13 cellular contexts compared by ENCODE assay signal in the genomic region with DNA sequence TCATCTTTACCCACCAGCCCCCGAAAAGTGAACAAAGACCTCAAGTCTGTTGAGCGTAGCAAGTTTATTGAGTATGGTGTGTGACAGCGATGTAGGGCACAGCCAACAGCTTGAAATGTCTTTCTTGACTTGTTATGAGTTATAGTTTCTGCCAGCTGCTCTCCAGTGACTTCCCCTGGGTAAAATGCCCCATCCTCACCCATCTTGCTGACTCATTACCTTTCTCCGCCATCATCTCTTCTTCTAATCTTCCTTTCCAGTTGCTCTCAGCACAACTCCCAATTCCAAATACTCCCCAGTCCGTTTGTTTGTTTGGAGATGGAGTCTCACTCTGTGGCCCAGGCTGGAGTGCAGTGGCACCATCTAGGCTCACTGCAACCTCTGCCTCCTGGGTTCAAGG. TPM values are rescaled to one million over a fixed set of nuclear protein-coding genes. Genes with fewer than 3 reads are reported as not detected.
A peak's percentile ranks its signal among the peaks of the same experiment; 100 is the strongest.
DNase-seq lines count a peak whose midpoint lies in the region; ATAC-seq, FAIRE-seq and TF ChIP-seq lines count a peak whose summit lies in the region.
"Not testable (repeated sequence)": the region's sequence is repeated elsewhere in the genome, so short reads cannot be mapped to it uniquely, and the experiment has no call there.
"Had no signal": no experiment of that assay in that cellular context is flagged by ENCODE, and none has a peak within 500 bp of the region (broad histone marks: within the 10 kb centered on the region; RNA-seq: fewer than 3 reads in every experiment).

No MANE protein-coding gene starts in this region.

- H3K36me3 Mint-ChIP-seq in activated CD4-positive, alpha-beta T cell treated with anti-CD3 and anti-CD28 coated beads, Interleukin-2, amount 10 ng/mL, durations not matched to agents 7 days and 5 days (ENCODE audit: low read depth); activated T-cell treated with anti-CD3 and anti-CD28 coated beads, Interleukin-2, amount 50 U/mL, for 24 hours (ENCODE audit: low read depth); activated naive CD4-positive, alpha-beta T cell treated with anti-CD3 and anti-CD28 coated beads, Interleukin-2, amount 50 U/mL, for 24 hours; immature natural killer cell; progenitor cell of endocrine pancreas (ENCODE audit: insufficient read depth): not testable (repeated sequence)

- not testable (repeated sequence) for TF ChIP-seq EP300 in A549 (IDR thresholded peaks at IDR 0.05)

- WGBS in A549 (ENCODE audit: missing lambda C conversion rate) = 89% methylated on average over 5 of the region's 5 CpGs

- FAIRE-seq in A549 (lab: Jason Lieb, UNC) = peak; percentile 98

- POLR2A ChIA-PET in A549 (lab: Yijun Ruan, JAX) = not testable (repeated sequence)
- POLR2A ChIA-PET in activated CD4-positive, alpha-beta T cell treated with anti-CD3 and anti-CD28 coated beads, Interleukin-2, amount 10 ng/mL, durations not matched to agents 7 days and 5 days (lab: Charles Lee) = interaction anchor here (0.7 kb wide), 1 partner anchor 96 kb away, joined by 3 read pairs; no protein-coding TSS in a partner anchor

- H3K4me1 Mint-ChIP-seq in activated CD4-positive, alpha-beta T cell treated with anti-CD3 and anti-CD28 coated beads, Interleukin-2, amount 10 ng/mL, durations not matched to agents 7 days and 5 days = peaks cover 18% of the 10 kb centered on the region
- peaks cover 14% of the 10 kb centered on the region for H3K4me1 Mint-ChIP-seq in activated T-cell treated with anti-CD3 and anti-CD28 coated beads, Interleukin-2, amount 50 U/mL, for 24 hours (ENCODE audit: low read depth)
- peaks cover 14% of the 10 kb centered on the region for H3K4me1 Mint-ChIP-seq in activated naive CD4-positive, alpha-beta T cell treated with anti-CD3 and anti-CD28 coated beads, Interleukin-2, amount 50 U/mL, for 24 hours
- peaks cover 14 to 17% of the 10 kb centered on the region in 2 donors for H3K4me1 Mint-ChIP-seq in immature natural killer cell
- H3K4me1 Mint-ChIP-seq in progenitor cell of endocrine pancreas (ENCODE audit: low read depth) = not testable (repeated sequence)

- not testable (repeated sequence) for H3K9me3 ChIP-seq in A549

- not testable (repeated sequence) for DNase-seq in A549 (ENCODE audit: low read depth in 1 of 2, low spot score in 1 of 2); activated CD4-positive, alpha-beta T cell treated with anti-CD3 and anti-CD28 coated beads, Interleukin-2, amount 10 ng/mL, durations not matched to agents 7 days and 5 days; activated T-cell treated with anti-CD3 and anti-CD28 coated beads, Interleukin-2, amount 50 U/mL, for 24 hours; immature natural killer cell; progenitor cell of endocrine pancreas (ENCODE audit: low spot score, unreplicated experiment)

- not testable (repeated sequence) for ATAC-seq in A549

- H3K4me1 ChIP-seq in A549 = peaks cover 38% of the 10 kb centered on the region

- H3K27ac ChIP-seq in A549 = peak overlapping the region in 1 of 2 experiments; percentile 6; a peak in 1 of 6 replicates

- not testable (repeated sequence) for TF ChIP-seq CTCF in A549 (IDR thresholded peaks at IDR 0.05); progenitor cell of endocrine pancreas (IDR thresholded peaks at IDR 0.05; ENCODE audit: unreplicated experiment)

- H3K27ac Mint-ChIP-seq in activated CD4-positive, alpha-beta T cell treated with anti-CD3 and anti-CD28 coated beads, Interleukin-2, amount 10 ng/mL, durations not matched to agents 7 days and 5 days = peak overlapping the region; percentile 63
- peak overlapping the region; percentile 3 for H3K27ac Mint-ChIP-seq in activated T-cell treated with anti-CD3 and anti-CD28 coated beads, Interleukin-2, amount 50 U/mL, for 24 hours
- not testable (repeated sequence) for H3K27ac Mint-ChIP-seq in activated naive CD4-positive, alpha-beta T cell treated with anti-CD3 and anti-CD28 coated beads, Interleukin-2, amount 50 U/mL, for 24 hours
- H3K27ac Mint-ChIP-seq in immature natural killer cell = peak overlapping the region in 1 of 6 donors; percentile 51
- H3K27ac Mint-ChIP-seq in progenitor cell of endocrine pancreas = peak overlapping the region; percentile 43

- H3K9me3 Mint-ChIP-seq in activated CD4-positive, alpha-beta T cell treated with anti-CD3 and anti-CD28 coated beads, Interleukin-2, amount 10 ng/mL, durations not matched to agents 7 days and 5 days; activated T-cell treated with anti-CD3 and anti-CD28 coated beads, Interleukin-2, amount 50 U/mL, for 24 hours; activated naive CD4-positive, alpha-beta T cell treated with anti-CD3 and anti-CD28 coated beads, Interleukin-2, amount 50 U/mL, for 24 hours; immature natural killer cell; progenitor cell of endocrine pancreas (ENCODE audit: low read depth): not testable (repeated sequence)

- not testable (repeated sequence) for TF ChIP-seq POLR2A in A549 (IDR thresholded peaks at IDR 0.05; ENCODE audit: low read length)

- not testable (repeated sequence) for H3K4me3 Mint-ChIP-seq in activated CD4-positive, alpha-beta T cell treated with anti-CD3 and anti-CD28 coated beads, Interleukin-2, amount 10 ng/mL, durations not matched to agents 7 days and 5 days; activated T-cell treated with anti-CD3 and anti-CD28 coated beads, Interleukin-2, amount 50 U/mL, for 24 hours; progenitor cell of endocrine pancreas (ENCODE audit: low read depth)
- peak overlapping the region; percentile 49 for H3K4me3 Mint-ChIP-seq in activated naive CD4-positive, alpha-beta T cell treated with anti-CD3 and anti-CD28 coated beads, Interleukin-2, amount 50 U/mL, for 24 hours
- peak overlapping the region in 3 of 5 donors; percentile 2 to 76 (median 18) for H3K4me3 Mint-ChIP-seq in immature natural killer cell

- CTCF ChIA-PET in A549 (lab: Yijun Ruan, JAX) = interaction anchor here (1.0 to 1.6 kb wide), 3 partner anchors 9 to 81 kb away, joined by 3 to 5 read pairs (median 3); no protein-coding TSS in a partner anchor
- CTCF ChIA-PET in activated CD4-positive, alpha-beta T cell treated with anti-CD3 and anti-CD28 coated beads, Interleukin-2, amount 10 ng/mL, durations not matched to agents 7 days and 5 days (lab: Charles Lee) = not testable (repeated sequence)

- not testable (repeated sequence) for TF ChIP-seq RAD21 in A549 (conservative IDR thresholded peaks at IDR 0.05 in 1 of 2, IDR thresholded peaks at IDR 0.05 in 1 of 2)

- not testable (repeated sequence) for H3K4me3 ChIP-seq in A549

- not testable (repeated sequence) for H3K4me2 ChIP-seq in A549

- not testable (repeated sequence) for H3K27me3 Mint-ChIP-seq in activated CD4-positive, alpha-beta T cell treated with anti-CD3 and anti-CD28 coated beads, Interleukin-2, amount 10 ng/mL, durations not matched to agents 7 days and 5 days; activated T-cell treated with anti-CD3 and anti-CD28 coated beads, Interleukin-2, amount 50 U/mL, for 24 hours; activated naive CD4-positive, alpha-beta T cell treated with anti-CD3 and anti-CD28 coated beads, Interleukin-2, amount 50 U/mL, for 24 hours
- peaks cover 0 to 11% (median 6%) of the 10 kb centered on the region in 3 donors for H3K27me3 Mint-ChIP-seq in immature natural killer cell (ENCODE audit: low read depth in 3 of 3)
- peaks cover 33% of the 10 kb centered on the region for H3K27me3 Mint-ChIP-seq in progenitor cell of endocrine pancreas

TF ChIP-seq in A549, 52 proteins besides CTCF, POLR2A, EP300 and RAD21:
- peak; percentile 36 for TF ChIP-seq MAFK (IDR thresholded peaks at IDR 0.05; ENCODE audit: partially characterized antibody)

RNA-seq across cellular contexts. Expression of a gene that starts 18.5 kb away (rescaled TPM):
- not detected in 2 replicates for polyA plus RNA-seq in A549 (2011; rRNA removed)
- not detected in 2 replicates for polyA plus RNA-seq in A549 (2012; cell fraction: cytosol; rRNA removed)
- polyA plus RNA-seq in A549 (2012; cell fraction: nucleus; rRNA removed) = not detected in 2 replicates
- not detected in 3 replicates for polyA plus RNA-seq in A549 (2017; fragmentation: RNase III; extraction: RNeasy Plus Mini Kit Qiagen cat#74134 plus additional on column Dnase treatment)
- not detected in 2 replicates for polyA minus RNA-seq in A549 (2011; rRNA and poly(A)+ RNA removed)
- total RNA-seq in activated CD4-positive, alpha-beta T cell treated with anti-CD3 and anti-CD28 coated beads, Interleukin-2, amount 10 ng/mL, durations not matched to agents 7 days and 5 days = not detected
- polyA plus RNA-seq in immature natural killer cell = not detected
- total RNA-seq in progenitor cell of endocrine pancreas = not detected in 2 replicates
- total RNA-seq: CD4-positive, alpha-beta T cell; CD8-positive, alpha-beta memory T cell; GM12878; GM23338; H4; H9 had no signal
- polyA plus RNA-seq: CD14-positive monocyte; CD8-positive, alpha-beta memory T cell; GM12878; GM23338 had no signal

RNA-seq across cellular contexts. Expression of a gene that starts 50.3 kb away (rescaled TPM):
- polyA plus RNA-seq in A549 (2011; rRNA removed) (not detected in 2 replicates), A549 (2017; fragmentation: RNase III; extraction: RNeasy Plus Mini Kit Qiagen cat#74134 plus additional on column Dnase treatment) (not detected in 3 replicates), immature natural killer cell (under 1 TPM in 1 of 3 donors, not detected in 2; 0.48 TPM)
- polyA plus RNA-seq in A549 (2012; cell fraction: cytosol; rRNA removed) = 0.03 TPM in 1 of 2 replicates, not detected in the other
- polyA plus RNA-seq in A549 (2012; cell fraction: nucleus; rRNA removed) = 0.05 TPM in 1 of 2 replicates, not detected in the other
- polyA minus RNA-seq in A549 (2011; rRNA and poly(A)+ RNA removed) = not detected in 2 replicates
- total RNA-seq in activated CD4-positive, alpha-beta T cell treated with anti-CD3 and anti-CD28 coated beads, Interleukin-2, amount 10 ng/mL, durations not matched to agents 7 days and 5 days = not detected
- total RNA-seq in progenitor cell of endocrine pancreas = not detected in 2 replicates
- total RNA-seq: CD4-positive, alpha-beta T cell; CD8-positive, alpha-beta memory T cell; GM23338; H4 had no signal
- polyA plus RNA-seq: CD14-positive monocyte; CD8-positive, alpha-beta memory T cell; GM12878 had no signal
